28 cellular contexts compared by ENCODE assay signal in the genomic region with DNA sequence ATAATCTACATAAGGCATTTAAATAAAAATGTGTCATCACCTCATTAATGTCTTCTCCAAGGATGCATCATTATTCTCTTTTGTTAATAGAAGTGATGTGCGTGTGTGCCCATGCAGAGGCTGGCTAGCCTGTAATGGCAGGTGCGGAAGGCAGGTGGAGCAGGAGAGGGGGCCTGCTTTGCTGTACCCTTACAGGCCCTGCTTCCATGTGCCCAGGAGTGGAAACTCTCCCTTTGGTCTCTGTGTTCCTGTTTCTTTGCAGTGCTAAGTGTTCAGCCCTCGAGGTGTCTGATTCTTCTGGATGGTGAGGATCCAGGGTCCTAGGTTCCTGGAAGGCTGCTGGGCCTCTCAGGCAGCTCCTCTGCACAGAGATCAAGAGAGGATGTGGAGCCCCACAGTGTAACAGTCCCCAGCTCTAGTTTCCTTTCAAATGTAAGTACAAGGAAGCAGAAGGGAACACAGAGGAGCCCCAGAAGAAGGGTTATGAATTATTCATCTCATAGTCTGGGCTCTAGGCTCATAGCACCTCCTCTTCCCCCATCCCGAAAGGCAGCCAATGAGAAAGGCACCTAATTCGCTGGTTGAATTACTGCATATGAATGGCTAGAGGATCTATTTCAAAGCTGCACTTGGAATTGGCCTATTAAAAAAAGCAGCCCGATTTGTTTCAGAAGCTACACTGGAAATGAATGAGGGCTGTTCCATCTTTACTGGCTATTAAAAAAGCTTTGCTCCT. TPM values are rescaled to one million over a fixed set of nuclear protein-coding genes. Genes with fewer than 3 reads are reported as not detected.
A peak's percentile ranks its signal among the peaks of the same experiment; 100 is the strongest.
DNase-seq lines count a peak whose midpoint lies in the region; ATAC-seq lines count a peak whose summit lies in the region.
"Had no signal": no experiment of that assay in that cellular context is flagged by ENCODE, and none has a peak within 500 bp of the region (broad histone marks: within the 10 kb centered on the region; RNA-seq: fewer than 3 reads in every experiment).

No MANE protein-coding gene starts in this region.

- ATAC-seq in HG02884 (IDR thresholded peaks at IDR 0.05; ENCODE audit: unreplicated experiment) = no peak
- ATAC-seq: activated naive CD4-positive, alpha-beta T cell treated with anti-CD3 and anti-CD28 coated beads, Interleukin-2, amount 50 U/mL, for 72 hours; mucosa of descending colon; natural killer cell treated with Interleukin-12 subunit alpha and Interleukin-12 subunit beta and Interleukin-15 and Interleukin-18, amount 100 ng/mL, for 72 hours had no signal

- DNase-seq in DMS 273 (lab: John Stamatoyannopoulos, UW; ENCODE audit: unreplicated experiment) (peak; percentile 22), DMS 273 treated with DMSO at 0.1 percent for 48 hours (lab: John Stamatoyannopoulos, UW) (no peak), cerebellum (ENCODE audit: low spot score) (peak; percentile 6), midbrain (lab: John Stamatoyannopoulos, UW) (peak; percentile 43), ureter (ENCODE audit: low spot score) (no peak), islet precursor cell (no peak)
- no peak for DNase-seq in stimulated activated CD8-positive, alpha-beta memory T cell treated with anti-CD3 and anti-CD28 coated beads, Interleukin-4, amount 100 ng/mL, for 48 hours
- DNase-seq: activated CD4-positive, alpha-beta T cell treated with anti-CD3 and anti-CD28 coated beads, Interleukin-2, amount 50 U/mL, for 4 hours; Calu3; dermis blood vessel endothelial cell; GOT3; kidney; mucosa of descending colon; NCI-H1092 treated with DMSO at 0.1 percent for 48 hours; NCI-H187; NCI-H2227 treated with DMSO at 0.1 percent for 48 hours; NCI-H526 treated with DMSO at 0.1 percent for 48 hours; SJCRH30; stimulated activated naive CD4-positive, alpha-beta T cell; testis had no signal

RNA-seq across cellular contexts. Expression of a gene that starts 39.1 kb away (rescaled TPM):
- 0.91 TPM for total RNA-seq in cerebellum
- not detected for total RNA-seq in ureter
- total RNA-seq: activated naive CD4-positive, alpha-beta T cell treated with anti-CD3 and anti-CD28 coated beads, Interleukin-2, amount 50 U/mL, for 72 hours; activated T-helper 1 cell treated with anti-CD3 and anti-CD28 coated beads, Interleukin-12 subunit alpha, Interleukin-12 subunit beta, Interleukin-2, Interleukin-4 antibody, amounts not matched to agents 30 ng/mL and 10 ng/mL and 1 ng/mL, durations not matched to agents 14 hours and 24 hours and 36 hours; ascending aorta; Calu3; Daoy; dermis blood vessel endothelial cell; glomerular endothelial cell; kidney; natural killer cell treated with Interleukin-12 subunit alpha and Interleukin-12 subunit beta and Interleukin-15 and Interleukin-18, amount 100 ng/mL, for 72 hours; RPMI7951; SJCRH30 had no signal

Comparison
In these comparisons a context has a peak if more than half of its experiments do, and no peak if none do; other contexts are left out.
1. DNase-seq: peak in DMS 273 (single experiment), cerebellum (single experiment) and midbrain (single experiment); none in DMS 273 treated with DMSO at 0.1 percent for 48 hours (single experiment), ureter (single experiment), islet precursor cell (single experiment) and stimulated activated CD8-positive, alpha-beta memory T cell treated with anti-CD3 and anti-CD28 coated beads, Interleukin-4, amount 100 ng/mL, for 48 hours (single experiment).